Comparison of ENCODE assay signal across 1 cellular context in genomic region chr1:19209990-19210771, GRCh38.
A peak's percentile ranks its signal among the peaks of the same experiment; 100 is the strongest.
TF ChIP-seq lines count a peak whose summit lies in the region.

Gene UBR4 (minus strand): TSS chr1:19210266. CDS start chr1:19210248, 18 bp downstream.

TF ChIP-seq in HCT116, 20 proteins besides CTCF, POLR2A, EP300 and RAD21 (continued from another document):
- no peak for TF ChIP-seq ZBTB33 (IDR thresholded peaks at IDR 0.05; ENCODE audit: extremely low read depth, insufficient replicate concordance, low read length)
- TF ChIP-seq YY1 (IDR thresholded peaks at IDR 0.05; ENCODE audit: extremely low read depth, insufficient replicate concordance, low read depth, low read length), result peak; percentile 87
- peak; percentile 22; the same call in 1 of the 2 replicates for TF ChIP-seq CBX3 (IDR thresholded peaks at IDR 0.05; ENCODE audit: low read depth)
- TF ChIP-seq EZH2phosphoT487 (IDR thresholded peaks at IDR 0.05; ENCODE audit: borderline replicate concordance), result no peak
